In the genomic region with DNA sequence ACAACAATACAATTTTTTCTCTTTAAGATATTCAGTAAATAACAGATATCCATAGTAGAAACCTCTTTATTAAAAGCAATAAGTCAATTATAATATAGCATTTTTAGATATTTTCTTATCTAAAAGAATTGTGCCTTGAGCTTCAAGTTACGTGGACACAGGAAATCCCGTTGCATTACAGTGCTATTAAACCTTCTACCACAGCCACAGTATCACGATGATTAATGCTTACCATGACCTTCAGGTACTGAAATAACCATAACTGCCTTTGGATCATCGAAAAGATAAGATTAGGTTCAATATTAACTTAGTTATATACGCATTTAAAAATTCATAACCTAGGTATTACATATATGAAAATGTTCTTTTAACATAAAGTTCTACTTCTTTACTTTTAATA, we compare ENCODE assay signal across 18 cellular contexts.
"Had no signal": no experiment of that assay in that cellular context is flagged by ENCODE, and none has a peak within 500 bp of the region (broad histone marks: within the 10 kb centered on the region; RNA-seq: fewer than 3 reads in every experiment).

No MANE protein-coding gene starts in this region.

- H3K36me3 ChIP-seq: adrenal gland, ovary had no signal

- H3K4me1 ChIP-seq: adrenal gland, left lung, spleen had no signal

- H3K4me3 Mint-ChIP-seq: activated naive CD4-positive, alpha-beta T cell treated with anti-CD3 and anti-CD28 coated beads, Interleukin-2, amount 50 U/mL, for 24 hours; central memory CD8-positive, alpha-beta T cell; naive thymus-derived CD4-positive, alpha-beta T cell; stimulated activated naive CD8-positive, alpha-beta T cell treated with anti-CD3 and anti-CD28 coated beads, Interleukin-15, amount 100 ng/mL, for 72 hours; type B pancreatic cell had no signal

- H3K27ac ChIP-seq: adrenal gland, heart left ventricle, left lung, ovary had no signal

- H3K27me3 ChIP-seq: adrenal gland, heart left ventricle, left lung, ovary, spleen had no signal

- FAIRE-seq: frontal cortex had no signal

- ATAC-seq: activated CD4-positive, CD25-positive, alpha-beta regulatory T cell treated with anti-CD3 and anti-CD28 coated beads, Interleukin-2, amount 50 U/mL, for 24 hours; heart left ventricle; left lung; mucosa of descending colon; naive thymus-derived CD4-positive, alpha-beta T cell; sciatic nerve; stimulated activated naive CD8-positive, alpha-beta T cell treated with anti-CD3 and anti-CD28 coated beads, Interleukin-15, amount 100 ng/mL, for 72 hours had no signal

- H3K27me3 Mint-ChIP-seq: activated naive CD4-positive, alpha-beta T cell treated with anti-CD3 and anti-CD28 coated beads, Interleukin-2, amount 50 U/mL, for 24 hours; central memory CD8-positive, alpha-beta T cell; naive thymus-derived CD4-positive, alpha-beta T cell; stimulated activated naive CD8-positive, alpha-beta T cell treated with anti-CD3 and anti-CD28 coated beads, Interleukin-15, amount 100 ng/mL, for 72 hours; type B pancreatic cell had no signal

- H3K4me3 ChIP-seq: adrenal gland, heart left ventricle, left lung, mucosa of descending colon, ovary, spleen had no signal

- H3K9me3 ChIP-seq: adrenal gland, left lung, mucosa of descending colon, ovary had no signal

- DNase-seq: activated effector memory CD4-positive, alpha-beta T cell treated with Interleukin-2 at 50 U/mL for 16 hours; adrenal gland; cortex of kidney; effector CD8-positive, alpha-beta T cell; heart left ventricle; left lung; mucosa of descending colon; naive thymus-derived CD4-positive, alpha-beta T cell; ovary; spleen; stimulated activated naive CD8-positive, alpha-beta T cell treated with anti-CD3 and anti-CD28 coated beads, Interleukin-15, amount 100 ng/mL, for 72 hours; T-helper 2 cell had no signal

- H3K27ac Mint-ChIP-seq: activated naive CD4-positive, alpha-beta T cell treated with anti-CD3 and anti-CD28 coated beads, Interleukin-2, amount 50 U/mL, for 24 hours; naive thymus-derived CD4-positive, alpha-beta T cell; stimulated activated naive CD8-positive, alpha-beta T cell treated with anti-CD3 and anti-CD28 coated beads, Interleukin-15, amount 100 ng/mL, for 72 hours; type B pancreatic cell had no signal
